15 cellular contexts compared by ENCODE assay signal in genomic region chr19:8457802-8458201, GRCh38. TPM values are rescaled to one million over a fixed set of nuclear protein-coding genes. Genes with fewer than 3 reads are reported as not detected.
DNase-seq lines count a peak whose midpoint lies in the region; ATAC-seq and TF ChIP-seq lines count a peak whose summit lies in the region.
"Had no signal": no experiment of that assay in that cellular context is flagged by ENCODE, and none has a peak within 500 bp of the region (broad histone marks: within the 10 kb centered on the region; RNA-seq: fewer than 3 reads in every experiment).

No MANE protein-coding gene starts in this region.

- H3K27me3 ChIP-seq in CD4-positive, alpha-beta memory T cell (ENCODE audit: insufficient read depth, low read length) = no peaks in the 10 kb centered on the region
- no peaks in the 10 kb centered on the region for H3K27me3 ChIP-seq in body of pancreas

- no peak for DNase-seq in activated CD4-positive, alpha-beta T cell treated with anti-CD3 and anti-CD28 coated beads for 36 hours
- DNase-seq in activated CD4-positive, alpha-beta T cell treated with anti-CD3 and anti-CD28 coated beads, Interleukin-2, amount 50 U/mL, for 4 hours = no peak
- DNase-seq in CD4-positive, alpha-beta memory T cell = no peak
- no peak for DNase-seq in body of pancreas
- DNase-seq in osteocyte (ENCODE audit: extremely low spot score, unreplicated experiment) = no peak
- no peak for DNase-seq in activated CD8-positive, alpha-beta T cell treated with anti-CD3 and anti-CD28 coated beads for 36 hours
- no peak for DNase-seq in GM03348 (ENCODE audit: low spot score)
- DNase-seq in NCI-H1048 (lab: John Stamatoyannopoulos, UW) = no peak
- DNase-seq: activated CD4-positive, alpha-beta T cell treated with anti-CD3 and anti-CD28 coated beads, Interleukin-2, amount 50 U/mL, for 1 hour; DMS79; left ventricle myocardium superior; NCI-H1436 treated with DMSO at 0.1 percent for 48 hours; stimulated activated naive CD4-positive, alpha-beta T cell treated with Interleukin-2 at 50 U/mL for 16 hours; T1000 had no signal

- peak; percentile 77 for ATAC-seq in activated CD4-positive, alpha-beta T cell treated with anti-CD3 and anti-CD28 coated beads for 36 hours
- ATAC-seq in body of pancreas = no peak
- ATAC-seq in activated CD8-positive, alpha-beta T cell treated with anti-CD3 and anti-CD28 coated beads for 36 hours = no peak

- no peak for TF ChIP-seq POLR2A in body of pancreas (IDR thresholded peaks at IDR 0.05)

- H3K27ac Mint-ChIP-seq in activated CD4-positive, alpha-beta T cell treated with anti-CD3 and anti-CD28 coated beads for 36 hours = peak overlapping the region; percentile 69
- peak overlapping the region in 4 of 7 donors; percentile 5 to 46 (median 10) for H3K27ac Mint-ChIP-seq in CD4-positive, alpha-beta memory T cell
- H3K27ac Mint-ChIP-seq in osteocyte (ENCODE audit: unreplicated experiment) = peak overlapping the region; percentile 94
- H3K27ac Mint-ChIP-seq in activated CD8-positive, alpha-beta T cell treated with anti-CD3 and anti-CD28 coated beads for 36 hours = no peak overlapping the region

- intact Hi-C loops in activated CD4-positive, alpha-beta T cell treated with anti-CD3 and anti-CD28 coated beads for 36 hours (cut with DNase I, micrococcal nuclease) = no loop called here
- intact Hi-C loops in CD4-positive, alpha-beta memory T cell (cut with micrococcal nuclease) = no loop called here
- intact Hi-C loops in body of pancreas (cut with DNase I) = no loop called here
- intact Hi-C loops in activated CD8-positive, alpha-beta T cell treated with anti-CD3 and anti-CD28 coated beads for 36 hours (cut with micrococcal nuclease) = no loop called here

- H3K27ac ChIP-seq in CD4-positive, alpha-beta memory T cell (ENCODE audit: low read depth, low read length) = no peak overlapping the region
- H3K27ac ChIP-seq in body of pancreas = peak overlapping the region in 3 of 4 donors; percentile 31 to 65 (median 55)

- POLR2A ChIA-PET in activated CD4-positive, alpha-beta T cell treated with anti-CD3 and anti-CD28 coated beads for 36 hours (lab: Charles Lee) = interaction anchor here (0.7 to 1.2 kb wide), 4 partner anchors 8 to 36 kb away, joined by 3 to 5 read pairs (median 4); partner anchors contain the start of gene HNRNPM
- POLR2A ChIA-PET in CD4-positive, alpha-beta memory T cell (lab: Charles Lee; ENCODE audit: partially characterized antibody) = no interaction called here
- POLR2A ChIA-PET in activated CD8-positive, alpha-beta T cell treated with anti-CD3 and anti-CD28 coated beads for 36 hours (lab: Charles Lee) = interaction anchor here (0.9 to 3.5 kb wide), 3 partner anchors 12 to 15 kb away, joined by 3 to 12 read pairs (median 5); partner anchors contain the start of gene HNRNPM

- H3K9me3 ChIP-seq in CD4-positive, alpha-beta memory T cell (ENCODE audit: control insufficient read depth in 1 of 2, low read length in 2 of 2) = no peaks in the 10 kb centered on the region
- no peaks in the 10 kb centered on the region for H3K9me3 ChIP-seq in body of pancreas

- no peak overlapping the region for H3K4me3 Mint-ChIP-seq in activated CD4-positive, alpha-beta T cell treated with anti-CD3 and anti-CD28 coated beads for 36 hours
- H3K4me3 Mint-ChIP-seq in CD4-positive, alpha-beta memory T cell = no peak overlapping the region
- H3K4me3 Mint-ChIP-seq in osteocyte (ENCODE audit: unreplicated experiment) = no peak overlapping the region
- no peak overlapping the region for H3K4me3 Mint-ChIP-seq in activated CD8-positive, alpha-beta T cell treated with anti-CD3 and anti-CD28 coated beads for 36 hours

- H3K4me1 ChIP-seq in CD4-positive, alpha-beta memory T cell (ENCODE audit: insufficient read depth, low read length) = peaks cover 74% of the 10 kb centered on the region
- H3K4me1 ChIP-seq in body of pancreas = peaks cover 83% of the 10 kb centered on the region

- no peak for TF ChIP-seq CTCF in body of pancreas (IDR thresholded peaks at IDR 0.05)
- no peak for TF ChIP-seq CTCF in osteocyte (IDR thresholded peaks at IDR 0.05)
- TF ChIP-seq CTCF in activated CD8-positive, alpha-beta T cell treated with anti-CD3 and anti-CD28 coated beads for 36 hours (IDR thresholded peaks at IDR 0.05) = no peak

- H3K36me3 Mint-ChIP-seq in activated CD4-positive, alpha-beta T cell treated with anti-CD3 and anti-CD28 coated beads for 36 hours (ENCODE audit: low read depth) = peaks cover 48% of the 10 kb centered on the region
- peaks cover 27 to 84% of the 10 kb centered on the region in 2 donors for H3K36me3 Mint-ChIP-seq in CD4-positive, alpha-beta memory T cell
- peaks cover 27% of the 10 kb centered on the region for H3K36me3 Mint-ChIP-seq in osteocyte (ENCODE audit: unreplicated experiment)
- H3K36me3 Mint-ChIP-seq in activated CD8-positive, alpha-beta T cell treated with anti-CD3 and anti-CD28 coated beads for 36 hours (ENCODE audit: low read depth) = peaks cover 55% of the 10 kb centered on the region

- CTCF ChIA-PET in activated CD4-positive, alpha-beta T cell treated with anti-CD3 and anti-CD28 coated beads for 36 hours (lab: Charles Lee) = interaction anchor here (1.1 to 2.7 kb wide), 4 partner anchors 12 to 121 kb away, joined by 3 to 11 read pairs (median 8); partner anchors contain the start of gene HNRNPM
- CTCF ChIA-PET in CD4-positive, alpha-beta memory T cell (lab: Charles Lee; ENCODE audit: partially characterized antibody) = interaction anchor here (1.1 kb wide), 1 partner anchor 16 kb away, joined by 3 read pairs; no protein-coding TSS in a partner anchor
- CTCF ChIA-PET in activated CD8-positive, alpha-beta T cell treated with anti-CD3 and anti-CD28 coated beads for 36 hours (lab: Charles Lee) = interaction anchor here (1.5 to 3.3 kb wide), 2 partner anchors 11 to 45 kb away, joined by 5 to 12 read pairs; partner anchors contain the start of gene MARCHF2

- 69 to 91% methylated on average over 2 of the region's 2 CpGs for WGBS in body of pancreas, 2 donors

- peaks cover 90% of the 10 kb centered on the region for H3K4me1 Mint-ChIP-seq in activated CD4-positive, alpha-beta T cell treated with anti-CD3 and anti-CD28 coated beads for 36 hours
- peaks cover 65 to 99% (median 85%) of the 10 kb centered on the region in 4 donors for H3K4me1 Mint-ChIP-seq in CD4-positive, alpha-beta memory T cell
- H3K4me1 Mint-ChIP-seq in osteocyte (ENCODE audit: unreplicated experiment) = peaks cover 85% of the 10 kb centered on the region
- peaks cover 81% of the 10 kb centered on the region for H3K4me1 Mint-ChIP-seq in activated CD8-positive, alpha-beta T cell treated with anti-CD3 and anti-CD28 coated beads for 36 hours (ENCODE audit: low read depth)

- H3K9me3 Mint-ChIP-seq in activated CD4-positive, alpha-beta T cell treated with anti-CD3 and anti-CD28 coated beads for 36 hours (ENCODE audit: low read depth) = no peaks in the 10 kb centered on the region
- H3K9me3 Mint-ChIP-seq in CD4-positive, alpha-beta memory T cell = peaks cover 0 to 2% (median 0%) of the 10 kb centered on the region in 8 donors
- H3K9me3 Mint-ChIP-seq in osteocyte (ENCODE audit: unreplicated experiment) = no peaks in the 10 kb centered on the region
- no peaks in the 10 kb centered on the region for H3K9me3 Mint-ChIP-seq in activated CD8-positive, alpha-beta T cell treated with anti-CD3 and anti-CD28 coated beads for 36 hours

- no peak overlapping the region for H3K4me3 ChIP-seq in CD4-positive, alpha-beta memory T cell (ENCODE audit: low read length in 2 of 2)
- H3K4me3 ChIP-seq in body of pancreas = no peak overlapping the region

- peaks cover 40% of the 10 kb centered on the region for H3K36me3 ChIP-seq in CD4-positive, alpha-beta memory T cell (ENCODE audit: insufficient read depth, low read length)
- peaks cover 0 to 3% of the 10 kb centered on the region in 2 donors for H3K36me3 ChIP-seq in body of pancreas (replicated peaks in 1 of 2; ENCODE audit: insufficient read depth in 1 of 2, low read depth in 2 of 2)

- H3K27me3 Mint-ChIP-seq in activated CD4-positive, alpha-beta T cell treated with anti-CD3 and anti-CD28 coated beads for 36 hours = no peaks in the 10 kb centered on the region
- no peaks in the 10 kb centered on the region for H3K27me3 Mint-ChIP-seq in CD4-positive, alpha-beta memory T cell
- no peaks in the 10 kb centered on the region for H3K27me3 Mint-ChIP-seq in osteocyte (ENCODE audit: unreplicated experiment)
- no peaks in the 10 kb centered on the region for H3K27me3 Mint-ChIP-seq in activated CD8-positive, alpha-beta T cell treated with anti-CD3 and anti-CD28 coated beads for 36 hours

RNA-seq across cellular contexts. Expression of gene HNRNPM, which starts 13.0 kb away (rescaled TPM):
- 100 to 1,000 TPM; 250 to 304 TPM for total RNA-seq in activated CD4-positive, alpha-beta T cell treated with anti-CD3 and anti-CD28 coated beads for 36 hours
- 100 to 1,000 TPM; 197 to 199 TPM for total RNA-seq in CD4-positive, alpha-beta memory T cell
- 100 to 1,000 TPM; 206 to 245 TPM for polyA plus RNA-seq in CD4-positive, alpha-beta memory T cell
- total RNA-seq in body of pancreas = 100 to 1,000 TPM in 1 of 2 donors, 10 to 100 TPM in 1; 64.9 to 146 TPM
- 154 and 156 TPM in 2 replicates for total RNA-seq in osteocyte
- total RNA-seq in activated CD8-positive, alpha-beta T cell treated with anti-CD3 and anti-CD28 coated beads for 36 hours = 100 to 1,000 TPM; 242 to 254 TPM

RNA-seq across cellular contexts. Expression of gene PRAM1, which starts 44.6 kb away (rescaled TPM):
- 1 to 10 TPM in 1 of 2 experiments, under 1 TPM in 1; 0.90 to 1.1 TPM for total RNA-seq in activated CD4-positive, alpha-beta T cell treated with anti-CD3 and anti-CD28 coated beads for 36 hours
- 1 to 10 TPM; 2.3 to 2.6 TPM for total RNA-seq in CD4-positive, alpha-beta memory T cell
- polyA plus RNA-seq in CD4-positive, alpha-beta memory T cell = not detected
- under 1 TPM; 0.26 to 0.33 TPM for total RNA-seq in body of pancreas
- total RNA-seq in osteocyte = 0.24 and 0.42 TPM in 2 replicates
- 1 to 10 TPM in 1 of 2 experiments, under 1 TPM in 1; 0.74 to 1.1 TPM for total RNA-seq in activated CD8-positive, alpha-beta T cell treated with anti-CD3 and anti-CD28 coated beads for 36 hours
- total RNA-seq: myocyte had no signal

RNA-seq across cellular contexts. Expression of gene MARCHF2, which starts 44.7 kb away (rescaled TPM):
- total RNA-seq in activated CD4-positive, alpha-beta T cell treated with anti-CD3 and anti-CD28 coated beads for 36 hours = 10 to 100 TPM in 1 of 2 experiments, 1 to 10 TPM in 1; 9.1 to 10.1 TPM
- total RNA-seq in CD4-positive, alpha-beta memory T cell = 10 to 100 TPM; 25.5 to 30.3 TPM
- 10 to 100 TPM; 46.0 to 60.9 TPM for polyA plus RNA-seq in CD4-positive, alpha-beta memory T cell
- total RNA-seq in body of pancreas = 10 to 100 TPM; 32.9 to 35.9 TPM
- 45.0 and 50.6 TPM in 2 replicates for total RNA-seq in osteocyte
- total RNA-seq in activated CD8-positive, alpha-beta T cell treated with anti-CD3 and anti-CD28 coated beads for 36 hours = 1 to 10 TPM; 8.0 to 8.6 TPM

RNA-seq across cellular contexts. Expression of gene ZNF414, which starts 56.2 kb away (rescaled TPM):
- total RNA-seq in activated CD4-positive, alpha-beta T cell treated with anti-CD3 and anti-CD28 coated beads for 36 hours = 10 to 100 TPM; 21.0 to 23.7 TPM
- 10 to 100 TPM; 45.1 to 50.4 TPM for total RNA-seq in CD4-positive, alpha-beta memory T cell
- 10 to 100 TPM in 1 of 2 donors, 1 to 10 TPM in 1; 9.5 to 25.8 TPM for polyA plus RNA-seq in CD4-positive, alpha-beta memory T cell
- total RNA-seq in body of pancreas (10 to 100 TPM; 25.4 to 34.2 TPM), osteocyte (23.9 and 29.9 TPM in 2 replicates)
- total RNA-seq in activated CD8-positive, alpha-beta T cell treated with anti-CD3 and anti-CD28 coated beads for 36 hours = 10 to 100 TPM; 21.6 to 24.0 TPM
